ENCODE assay signal across 1 cellular context in genomic region chr12:110006115-110006514, GRCh38.
TF ChIP-seq lines count a peak whose summit lies in the region.

No MANE protein-coding gene starts in this region.

TF ChIP-seq in GM12878, 131 proteins besides CTCF, POLR2A, EP300 and RAD21:
- TF ChIP-seq USF1 (IDR thresholded peaks at IDR 0.05; ENCODE audit: borderline replicate concordance, extremely low read length, insufficient read depth, low read depth, low read length) (no peak), TCF7 (IDR thresholded peaks at IDR 0.05; ENCODE audit: borderline replicate concordance) (no peak), ASH2L (IDR thresholded peaks at IDR 0.05; ENCODE audit: borderline replicate concordance, low read depth) (no peak), ZNF384 (IDR thresholded peaks at IDR 0.05; ENCODE audit: borderline replicate concordance, low read depth, low read length) (no peak), RUNX3 (IDR thresholded peaks at IDR 0.05; ENCODE audit: low read length) (0 out of 2 replicates have a peak, but pooled peaks have one; percentile 3)
